Comparison of ENCODE assay signal across 8 cellular contexts in the genomic region with DNA sequence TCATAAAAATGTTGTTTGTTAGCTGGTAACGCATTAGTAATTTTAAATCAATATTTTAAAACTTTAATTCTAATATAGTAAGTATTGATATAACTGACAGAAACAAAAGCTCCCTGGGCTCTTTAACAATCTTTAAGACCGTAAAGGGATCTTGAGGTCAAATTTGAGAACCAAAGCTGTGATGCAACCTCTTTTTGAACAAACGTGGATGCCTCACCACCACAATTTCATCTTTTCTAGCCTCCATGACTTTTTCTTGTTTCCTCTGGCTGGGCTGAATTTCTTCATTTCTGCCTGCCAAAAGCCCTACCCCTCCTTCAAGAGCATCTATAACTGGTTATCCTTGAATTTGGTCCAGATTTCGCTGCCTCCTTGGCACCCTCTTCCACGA. TPM values are rescaled to one million over a fixed set of nuclear protein-coding genes. Genes with fewer than 3 reads are reported as not detected.
A peak's percentile ranks its signal among the peaks of the same experiment; 100 is the strongest.
DNase-seq lines count a peak whose midpoint lies in the region; ATAC-seq, FAIRE-seq and TF ChIP-seq lines count a peak whose summit lies in the region.

No MANE protein-coding gene starts in this region.

- no peak overlapping the region for H3K27ac Mint-ChIP-seq in WTC11
- peak overlapping the region; percentile 72 for H3K27ac Mint-ChIP-seq in stimulated activated memory B cell treated with anti-CD40 and anti-IgM and Interleukin-4, amounts not matched to agents 10 μg/mL and 1 μg/mL and 100 μg/mL, for 72 hours

- TF ChIP-seq CTCF in WTC11 (IDR thresholded peaks at IDR 0.05) (no peak), hepatocyte (IDR thresholded peaks at IDR 0.05; ENCODE audit: poor library complexity) (no peak), D721Med (IDR thresholded peaks at IDR 0.05; ENCODE audit: insufficient read depth, missing control alignments) (no peak)

- ATAC-seq in WTC11, result no peak
- no peak for ATAC-seq in stimulated activated memory B cell treated with anti-CD40 and anti-IgM and Interleukin-4, amounts not matched to agents 10 μg/mL and 1 μg/mL and 100 μg/mL, for 72 hours

- POLR2A ChIA-PET in WTC11 (lab: Charles Lee), result no interaction called here

- peak overlapping the region; percentile 61 for H3K4me3 Mint-ChIP-seq in WTC11
- H3K4me3 Mint-ChIP-seq in stimulated activated memory B cell treated with anti-CD40 and anti-IgM and Interleukin-4, amounts not matched to agents 10 μg/mL and 1 μg/mL and 100 μg/mL, for 72 hours, result peak overlapping the region; percentile 78

- no peaks in the 10 kb centered on the region for H3K27me3 ChIP-seq in hepatocyte

- H3K27ac ChIP-seq in hepatocyte, result peak overlapping the region; percentile 95

- H3K9me3 ChIP-seq in hepatocyte (ENCODE audit: low read depth), result no peaks in the 10 kb centered on the region

- peaks cover 9% of the 10 kb centered on the region for H3K9me3 Mint-ChIP-seq in WTC11
- peaks cover 3% of the 10 kb centered on the region for H3K9me3 Mint-ChIP-seq in stimulated activated memory B cell treated with anti-CD40 and anti-IgM and Interleukin-4, amounts not matched to agents 10 μg/mL and 1 μg/mL and 100 μg/mL, for 72 hours

- no peaks in the 10 kb centered on the region for H4K20me1 ChIP-seq in hepatocyte (ENCODE audit: insufficient read depth, poor library complexity, severe bottlenecking)

- WGBS in hepatocyte (ENCODE audit: low lambda C conversion rate, missing lambda C conversion rate), result 66% methylated on average over 5 of the region's 5 CpGs

- H3K4me1 Mint-ChIP-seq in WTC11, result peaks cover 6% of the 10 kb centered on the region
- peaks cover 51% of the 10 kb centered on the region for H3K4me1 Mint-ChIP-seq in stimulated activated memory B cell treated with anti-CD40 and anti-IgM and Interleukin-4, amounts not matched to agents 10 μg/mL and 1 μg/mL and 100 μg/mL, for 72 hours

- H3K4me1 ChIP-seq in hepatocyte (ENCODE audit: insufficient read depth), result no peaks in the 10 kb centered on the region

- FAIRE-seq in D721Med (lab: Jason Lieb, UNC) (no peak), HTR-8/SVneo (lab: Jason Lieb, UNC) (no peak)

- peak overlapping the region; percentile 79 for H2AFZ ChIP-seq in hepatocyte

- H3K4me3 ChIP-seq in hepatocyte, result peak overlapping the region; percentile 87

- no peaks in the 10 kb centered on the region for H3K9me2 ChIP-seq in hepatocyte (replicated peaks; ENCODE audit: insufficient read depth)

- peaks cover 39% of the 10 kb centered on the region for H3K27me3 Mint-ChIP-seq in WTC11 (ENCODE audit: low read depth)
- no peaks in the 10 kb centered on the region for H3K27me3 Mint-ChIP-seq in stimulated activated memory B cell treated with anti-CD40 and anti-IgM and Interleukin-4, amounts not matched to agents 10 μg/mL and 1 μg/mL and 100 μg/mL, for 72 hours

- CTCF ChIA-PET in WTC11 (lab: Charles Lee), result no interaction called here

- H3K36me3 Mint-ChIP-seq in WTC11, result peaks cover 18% of the 10 kb centered on the region
- peaks cover 35% of the 10 kb centered on the region for H3K36me3 Mint-ChIP-seq in stimulated activated memory B cell treated with anti-CD40 and anti-IgM and Interleukin-4, amounts not matched to agents 10 μg/mL and 1 μg/mL and 100 μg/mL, for 72 hours

- no peaks in the 10 kb centered on the region for H3K36me3 ChIP-seq in hepatocyte (replicated peaks; ENCODE audit: insufficient read depth, low read depth)

- H3K79me2 ChIP-seq in hepatocyte, result peaks cover 2% of the 10 kb centered on the region

- DNase-seq in HT-29 (ENCODE audit: low spot score), result peak; percentile 9
- DNase-seq in WTC11 (ENCODE audit: low spot score), result no peak
- no peak for DNase-seq in hepatocyte (ENCODE audit: low spot score)
- DNase-seq in D721Med (ENCODE audit: insufficient read length, low spot score), result no peak
- DNase-seq in NCI-H1436 (lab: John Stamatoyannopoulos, UW), result no peak
- no peak for DNase-seq in foreskin melanocyte
- no peak for DNase-seq in HTR-8/SVneo (ENCODE audit: insufficient read length, low spot score)

- peak overlapping the region; percentile 87 for H3K4me2 ChIP-seq in hepatocyte

TF ChIP-seq in WTC11, 78 proteins besides CTCF, POLR2A, EP300 and RAD21:
- TF ChIP-seq FOXJ3 (CRISPR knock-in tag; IDR thresholded peaks at IDR 0.05; ENCODE audit: borderline replicate concordance) (no peak), MXD4 (CRISPR knock-in tag; IDR thresholded peaks at IDR 0.05; ENCODE audit: borderline replicate concordance) (no peak), RORB (CRISPR knock-in tag; IDR thresholded peaks at IDR 0.05) (no peak), ATF6 (CRISPR knock-in tag; IDR thresholded peaks at IDR 0.05) (no peak), JAZF1 (CRISPR knock-in tag; IDR thresholded peaks at IDR 0.05) (no peak), ZBTB21 (CRISPR knock-in tag; IDR thresholded peaks at IDR 0.05; ENCODE audit: borderline replicate concordance) (no peak), SP1 (CRISPR knock-in tag; conservative IDR thresholded peaks at IDR 0.05) (no peak)
- TF ChIP-seq, protein P1, sequence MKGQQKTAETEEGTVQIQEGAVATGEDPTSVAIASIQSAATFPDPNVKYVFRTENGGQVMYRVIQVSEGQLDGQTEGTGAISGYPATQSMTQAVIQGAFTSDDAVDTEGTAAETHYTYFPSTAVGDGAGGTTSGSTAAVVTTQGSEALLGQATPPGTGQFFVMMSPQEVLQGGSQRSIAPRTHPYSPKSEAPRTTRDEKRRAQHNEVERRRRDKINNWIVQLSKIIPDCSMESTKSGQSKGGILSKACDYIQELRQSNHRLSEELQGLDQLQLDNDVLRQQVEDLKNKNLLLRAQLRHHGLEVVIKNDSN (CRISPR knock-in tag; IDR thresholded peaks at IDR 0.05), result no peak

RNA-seq across cellular contexts. Expression of gene POLE4, which starts 0.6 kb away (rescaled TPM):
- 50.7 and 61.7 TPM in 2 replicates for total RNA-seq in HT-29 (2014; rRNA removed; shearing (Covaris generic))
- total RNA-seq in WTC11 (2021) (31.5 to 36.4 TPM (median 35.2 TPM) in 3 replicates), hepatocyte (20.8 and 28.4 TPM in 2 replicates)
- polyA plus RNA-seq in hepatocyte, result 159 and 160 TPM in 2 replicates
